Comparison of ENCODE assay signal across 11 cellular contexts in genomic region chr17:45129426-45129939, GRCh38. TPM values are rescaled to one million over a fixed set of nuclear protein-coding genes. Genes with fewer than 3 reads are reported as not detected.
A peak's percentile ranks its signal among the peaks of the same experiment; 100 is the strongest.
DNase-seq lines count a peak whose midpoint lies in the region; ATAC-seq, FAIRE-seq and TF ChIP-seq lines count a peak whose summit lies in the region.
"Had no signal": no experiment of that assay in that cellular context is flagged by ENCODE, and none has a peak within 500 bp of the region (broad histone marks: within the 10 kb centered on the region; RNA-seq: fewer than 3 reads in every experiment).

No MANE protein-coding gene starts in this region.

- no peak overlapping the region for H2AFZ ChIP-seq in trophoblast cell (ENCODE audit: insufficient read depth, low read length, poor library complexity)

- no peak for FAIRE-seq in RCC 7860 (lab: Jason Lieb, UNC)

- H2BK5ac ChIP-seq in trophoblast cell (ENCODE audit: low read depth, low read length, poor library complexity), result peak overlapping the region; percentile 65

- no peak overlapping the region for H3K23ac ChIP-seq in trophoblast cell (ENCODE audit: low read length)

- peak overlapping the region; percentile 41 for H2BK12ac ChIP-seq in trophoblast cell (ENCODE audit: low read length)

- peak overlapping the region; percentile 99 for H3K27ac ChIP-seq in left ventricle myocardium inferior (replicated peaks)
- peak overlapping the region; percentile 43 for H3K27ac ChIP-seq in trophoblast cell (ENCODE audit: low read depth, low read length)
- no peak overlapping the region for H3K27ac ChIP-seq in A673 (ENCODE audit: low read depth, low read length, poor library complexity, severe bottlenecking)

- peak overlapping the region; percentile 82 for H4K91ac ChIP-seq in trophoblast cell (ENCODE audit: low read depth, low read length)

- H3K9ac ChIP-seq in trophoblast cell (ENCODE audit: low read length), result no peak overlapping the region

- H4K12ac ChIP-seq in trophoblast cell (ENCODE audit: low read depth, low read length), result no peak overlapping the region

- peak overlapping the region; percentile 19 for H3K4ac ChIP-seq in trophoblast cell (ENCODE audit: low read depth, low read length)

- peak overlapping the region; percentile 55 for H2AK5ac ChIP-seq in trophoblast cell (ENCODE audit: low read length)

- WGBS in trophoblast cell (ENCODE audit: extremely low coverage, insufficient coverage, insufficient read length), result no CpG with 5 or more reads among the region's 10 CpGs

- CTCF ChIA-PET in A673 (lab: Charles Lee), result no interaction called here

- H4K8ac ChIP-seq in trophoblast cell (ENCODE audit: low read depth, low read length), result peak overlapping the region; percentile 32

- H3K36me3 ChIP-seq in left ventricle myocardium inferior, result no peaks in the 10 kb centered on the region
- no peaks in the 10 kb centered on the region for H3K36me3 ChIP-seq in trophoblast cell (ENCODE audit: control insufficient read depth in 1 of 2, insufficient read depth in 2 of 2, low read length in 2 of 2)
- no peaks in the 10 kb centered on the region for H3K36me3 ChIP-seq in A673 (ENCODE audit: insufficient read depth, low read length, poor library complexity, severe bottlenecking)
- H3K36me3 ChIP-seq: Peyer's patch, thyroid gland had no signal

- H3K27me3 ChIP-seq in left ventricle myocardium inferior (ENCODE audit: low read depth) (no peaks in the 10 kb centered on the region), trophoblast cell (ENCODE audit: insufficient read depth, low read length) (no peaks in the 10 kb centered on the region), A673 (replicated peaks; ENCODE audit: insufficient read depth, low read depth, low read length, poor library complexity) (no peaks in the 10 kb centered on the region)
- H3K27me3 ChIP-seq: Peyer's patch, thyroid gland had no signal

- TF ChIP-seq CTCF in left ventricle myocardium inferior (IDR thresholded peaks at IDR 0.05; ENCODE audit: borderline replicate concordance) (no peak), A673 (conservative IDR thresholded peaks at IDR 0.05; ENCODE audit: low read depth, low read length) (no peak)

- DNase-seq in EH (ENCODE audit: low read depth) (peak; percentile 70), RCC 7860 (ENCODE audit: low spot score) (peak; percentile 58), left ventricle myocardium inferior (peak; percentile 47), trophoblast cell (peak; percentile 89 to 93), DMS153 treated with DMSO at 0.1 percent for 48 hours (lab: John Stamatoyannopoulos, UW; ENCODE audit: unreplicated experiment) (no peak), A673 (ENCODE audit: low spot score) (no peak), AML-193 (lab: John Stamatoyannopoulos, UW) (no peak)
- DNase-seq: activated CD4-positive, alpha-beta T cell treated with anti-CD3 and anti-CD28 coated beads for 48 hours had no signal

- H3K79me1 ChIP-seq in trophoblast cell (ENCODE audit: low read length), result peaks cover 28% of the 10 kb centered on the region

- intact Hi-C loops in left ventricle myocardium inferior (cut with micrococcal nuclease), result no loop called here
- intact Hi-C loops in A673 (cut with micrococcal nuclease; ENCODE audit: unreplicated experiment), result no loop called here

- H3K18ac ChIP-seq in trophoblast cell (ENCODE audit: low read length), result no peak overlapping the region

- peak overlapping the region; percentile 13 for H3K14ac ChIP-seq in trophoblast cell (ENCODE audit: low read length)

- POLR2A ChIA-PET in A673 (lab: Charles Lee; ENCODE audit: low non-redundant PET), result no interaction called here

- ATAC-seq in HG02973 (IDR thresholded peaks at IDR 0.05; ENCODE audit: unreplicated experiment), result no peak

- no TSS peak for BruUV-seq in A673 (replicated peaks; lab: Mats Ljungman, UMichigan)

- H3K4me1 ChIP-seq in left ventricle myocardium inferior, result peaks cover 83% of the 10 kb centered on the region
- peaks cover 37 to 46% of the 10 kb centered on the region in 2 experiments for H3K4me1 ChIP-seq in trophoblast cell (ENCODE audit: control insufficient read depth in 1 of 2, insufficient read depth in 2 of 2, low read length in 2 of 2)
- H3K4me1 ChIP-seq in A673 (ENCODE audit: insufficient read depth, low read length, poor library complexity, severe bottlenecking), result no peaks in the 10 kb centered on the region

- peak overlapping the region; percentile 77 for H2BK120ac ChIP-seq in trophoblast cell (ENCODE audit: insufficient read depth, low read length, poor library complexity)

- no peak overlapping the region for H3K4me2 ChIP-seq in trophoblast cell (ENCODE audit: low read length)

- H3K4me3 ChIP-seq in left ventricle myocardium inferior, result peak overlapping the region; percentile 2
- H3K4me3 ChIP-seq in trophoblast cell (ENCODE audit: low read depth, low read length), result no peak overlapping the region
- no peak overlapping the region for H3K4me3 ChIP-seq in A673 (ENCODE audit: low read depth, low read length, poor library complexity, severe bottlenecking)
- H3K4me3 ChIP-seq: Peyer's patch, thyroid gland had no signal

- H3K79me2 ChIP-seq in trophoblast cell (ENCODE audit: control insufficient read depth, insufficient read depth, low read length, poor library complexity), result peaks cover 4% of the 10 kb centered on the region

- no peaks in the 10 kb centered on the region for H3K9me3 ChIP-seq in left ventricle myocardium inferior (replicated peaks)
- no peaks in the 10 kb centered on the region for H3K9me3 ChIP-seq in trophoblast cell (ENCODE audit: insufficient read depth, low read depth, low read length)
- no peaks in the 10 kb centered on the region for H3K9me3 ChIP-seq in A673 (ENCODE audit: low read depth, low read length, poor library complexity, severe bottlenecking)
- H3K9me3 ChIP-seq: Peyer's patch, thyroid gland had no signal

RNA-seq across cellular contexts. Expression of gene PLCD3, which starts 2.8 kb away (rescaled TPM):
- total RNA-seq in left ventricle myocardium inferior, result 146 TPM
- 53.9 and 61.0 TPM in 2 replicates for polyA plus RNA-seq in trophoblast cell (2013)
- 12.0 and 18.5 TPM in 2 replicates for total RNA-seq in A673 (2021)

RNA-seq across cellular contexts. Expression of gene ACBD4, which starts 6.0 kb away (rescaled TPM):
- total RNA-seq in left ventricle myocardium inferior (6.4 TPM), A673 (2021) (1.4 and 4.2 TPM in 2 replicates)
- polyA plus RNA-seq in trophoblast cell (2013), result 3.8 TPM in 2 replicates

RNA-seq across cellular contexts. Expression of gene HEXIM1, which starts 18.8 kb away (rescaled TPM):
- total RNA-seq in left ventricle myocardium inferior (28.8 TPM), A673 (2021) (21.2 and 22.1 TPM in 2 replicates)
- 108 and 114 TPM in 2 replicates for polyA plus RNA-seq in trophoblast cell (2013)

RNA-seq across cellular contexts. Expression of gene HEXIM2, which starts 32.2 kb away (rescaled TPM):
- 7.0 TPM for total RNA-seq in left ventricle myocardium inferior
- polyA plus RNA-seq in trophoblast cell (2013), result 4.2 and 4.3 TPM in 2 replicates
- 4.6 and 4.8 TPM in 2 replicates for total RNA-seq in A673 (2021)

Comparison
In these comparisons a context has a peak if more than half of its experiments do, and no peak if none do; other contexts are left out.
1. DNase-seq: peak in EH (single experiment), RCC 7860 (single experiment), left ventricle myocardium inferior (single experiment) and trophoblast cell (2 of 2); none in DMS153 treated with DMSO at 0.1 percent for 48 hours (single experiment), A673 (single experiment) and AML-193 (0 of 2).